In the genomic region with DNA sequence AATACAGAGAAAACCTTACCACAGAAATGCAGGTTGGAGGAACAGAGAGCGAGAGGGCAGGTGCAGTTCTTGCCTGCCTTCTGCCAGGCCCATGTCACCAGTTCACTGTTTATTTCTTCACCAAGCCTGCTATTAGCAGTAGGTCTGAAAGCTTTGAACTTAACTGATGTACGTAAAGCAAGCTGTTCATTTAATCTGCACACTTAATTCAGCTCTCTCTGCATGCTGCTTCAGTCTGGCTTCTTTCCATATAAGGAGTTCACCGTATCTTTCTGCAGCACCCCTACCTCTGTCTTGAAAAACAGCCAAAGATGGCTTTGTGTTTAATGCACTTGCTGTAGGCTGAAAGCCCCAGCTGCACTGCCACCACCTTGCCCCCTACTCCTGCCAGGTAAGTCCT, we compare ENCODE assay signal across 22 cellular contexts.
DNase-seq lines count a peak whose midpoint lies in the region; ATAC-seq and TF ChIP-seq lines count a peak whose summit lies in the region.
"Had no signal": no experiment of that assay in that cellular context is flagged by ENCODE, and none has a peak within 500 bp of the region (broad histone marks: within the 10 kb centered on the region; RNA-seq: fewer than 3 reads in every experiment).

No MANE protein-coding gene starts in this region.

- no peaks in the 10 kb centered on the region for H3K27me3 ChIP-seq in mesenchymal stem cell (ENCODE audit: control insufficient read depth in 1 of 2, insufficient read depth in 1 of 2, low read length in 2 of 2)
- H3K27me3 ChIP-seq: suprapubic skin, vagina had no signal

- no peaks in the 10 kb centered on the region for H3K79me1 ChIP-seq in mesenchymal stem cell (replicated peaks; ENCODE audit: low read length, poor library complexity, severe bottlenecking)

- no peaks in the 10 kb centered on the region for H3K4me1 ChIP-seq in mesenchymal stem cell (ENCODE audit: control insufficient read depth, insufficient read depth, low read depth, low read length)
- H3K4me1 ChIP-seq: HAP-1, suprapubic skin, vagina had no signal

- no peaks in the 10 kb centered on the region for H3K9me3 ChIP-seq in mesenchymal stem cell (ENCODE audit: control insufficient read depth, low read length)
- H3K9me3 ChIP-seq: HAP-1, suprapubic skin, vagina had no signal

- no peak overlapping the region for H3K14ac ChIP-seq in mesenchymal stem cell (ENCODE audit: low read length in 2 of 2)

- no peak overlapping the region for H3K4ac ChIP-seq in mesenchymal stem cell (ENCODE audit: low read depth in 1 of 2, low read length in 2 of 2)

- H3K4me2 ChIP-seq in mesenchymal stem cell (ENCODE audit: low read length, poor library complexity, severe bottlenecking) = no peak overlapping the region

- H3K27me3 Mint-ChIP-seq in brain = no peaks in the 10 kb centered on the region
- H3K27me3 Mint-ChIP-seq in activated T-helper 17 cell treated with anti-CD3 and anti-CD28 coated beads, Interleukin-2, amount 50 U/mL, for 72 hours = peaks cover 34% of the 10 kb centered on the region
- peaks cover 30% of the 10 kb centered on the region for H3K27me3 Mint-ChIP-seq in activated T-helper 2 cell treated with anti-CD3 and anti-CD28 coated beads, Interferon-gamma antibody, Interleukin-2, Interleukin-4, amounts not matched to agents 10 μg/mL and 5 μg/mL and 100 μg/mL, durations not matched to agents 14 hours and 24 hours and 36 hours (ENCODE audit: low read depth)

- TF ChIP-seq CTCF in brain (conservative IDR thresholded peaks at IDR 0.05) = no peak

- intact Hi-C loops in activated T-helper 2 cell treated with anti-CD3 and anti-CD28 coated beads, Interferon-gamma antibody, Interleukin-2, Interleukin-4, amounts not matched to agents 10 μg/mL and 5 μg/mL and 100 μg/mL, durations not matched to agents 14 hours and 24 hours and 36 hours (cut with micrococcal nuclease) = no loop called here

- ATAC-seq in activated T-helper 17 cell treated with anti-CD3 and anti-CD28 coated beads, Interleukin-2, amount 50 U/mL, for 72 hours (replicated peaks) = no peak
- ATAC-seq: activated naive CD4-positive, alpha-beta T cell treated with anti-CD3 and anti-CD28 coated beads, Interleukin-2, amount 50 U/mL, for 72 hours; left lobe of liver had no signal

- peaks cover 23% of the 10 kb centered on the region for H3K36me3 Mint-ChIP-seq in brain
- no peaks in the 10 kb centered on the region for H3K36me3 Mint-ChIP-seq in activated T-helper 17 cell treated with anti-CD3 and anti-CD28 coated beads, Interleukin-2, amount 50 U/mL, for 72 hours (ENCODE audit: low read depth)
- H3K36me3 Mint-ChIP-seq in activated T-helper 2 cell treated with anti-CD3 and anti-CD28 coated beads, Interferon-gamma antibody, Interleukin-2, Interleukin-4, amounts not matched to agents 10 μg/mL and 5 μg/mL and 100 μg/mL, durations not matched to agents 14 hours and 24 hours and 36 hours (ENCODE audit: low read depth) = no peaks in the 10 kb centered on the region
- H3K36me3 Mint-ChIP-seq: activated CD4-positive, alpha-beta memory T cell treated with anti-CD3 and anti-CD28 coated beads for 36 hours; activated naive CD4-positive, alpha-beta T cell treated with anti-CD3 and anti-CD28 coated beads, Interleukin-2, amount 50 U/mL, for 72 hours had no signal

- no peak overlapping the region for H2AK5ac ChIP-seq in mesenchymal stem cell (ENCODE audit: low read length, severe bottlenecking)

- H4K91ac ChIP-seq in mesenchymal stem cell (ENCODE audit: low read length) = no peak overlapping the region

- H2BK12ac ChIP-seq in mesenchymal stem cell (ENCODE audit: low read length in 2 of 2) = no peak overlapping the region

- H3K9me3 Mint-ChIP-seq in brain = peaks cover 0 to 3% (median 0%) of the 10 kb centered on the region in 5 experiments
- H3K9me3 Mint-ChIP-seq in activated T-helper 17 cell treated with anti-CD3 and anti-CD28 coated beads, Interleukin-2, amount 50 U/mL, for 72 hours = no peaks in the 10 kb centered on the region
- H3K9me3 Mint-ChIP-seq in activated T-helper 2 cell treated with anti-CD3 and anti-CD28 coated beads, Interferon-gamma antibody, Interleukin-2, Interleukin-4, amounts not matched to agents 10 μg/mL and 5 μg/mL and 100 μg/mL, durations not matched to agents 14 hours and 24 hours and 36 hours = no peaks in the 10 kb centered on the region
- H3K9me3 Mint-ChIP-seq: activated CD4-positive, alpha-beta memory T cell treated with anti-CD3 and anti-CD28 coated beads for 36 hours; activated naive CD4-positive, alpha-beta T cell treated with anti-CD3 and anti-CD28 coated beads, Interleukin-2, amount 50 U/mL, for 72 hours; activated T-cell treated with anti-CD3 and anti-CD28 coated beads, Interleukin-2, amount 50 U/mL, for 24 hours; T-helper 1 cell treated with Interleukin-12 subunit alpha and Interleukin-12 subunit beta and Interleukin-4 antibody, amounts not matched to agents 30 μg/mL and 1 μg/mL, for 36 hours had no signal

- no peak overlapping the region for H3K9ac ChIP-seq in mesenchymal stem cell (ENCODE audit: low read length)

- DNase-seq in COR-L47 (lab: John Stamatoyannopoulos, UW) = peak; percentile 88
- DNase-seq in NCI-H1105 treated with DMSO at 0.1 percent for 48 hours (lab: John Stamatoyannopoulos, UW) = peak; percentile 79
- peak; percentile 6 to 59 for DNase-seq in NCI-H446 (lab: John Stamatoyannopoulos, UW)
- DNase-seq in activated T-helper 2 cell treated with anti-CD3 and anti-CD28 coated beads, Interferon-gamma antibody, Interleukin-2, Interleukin-4, amounts not matched to agents 10 μg/mL and 5 μg/mL and 100 μg/mL, durations not matched to agents 14 hours and 24 hours and 36 hours (ENCODE audit: low spot score) = no peak
- DNase-seq in pons (ENCODE audit: low spot score) = no peak
- no peak for DNase-seq in mesenchymal stem cell
- DNase-seq: activated CD4-positive, alpha-beta memory T cell treated with anti-CD3 and anti-CD28 coated beads for 36 hours; activated T-cell treated with anti-CD3 and anti-CD28 coated beads, Interleukin-2, amount 50 U/mL, for 24 hours; C1 segment of cervical spinal cord; DND-41; effector memory CD4-positive, alpha-beta T cell; IMR-90; NCI-H226; SHP77 had no signal

- H3K18ac ChIP-seq in mesenchymal stem cell (ENCODE audit: low read depth in 1 of 2, low read length in 2 of 2) = no peak overlapping the region

- H3K23ac ChIP-seq in mesenchymal stem cell (ENCODE audit: low read length in 2 of 2) = no peak overlapping the region

- WGBS in mesenchymal stem cell = 62% methylated on average over 3 of the region's 3 CpGs

- H2BK120ac ChIP-seq in mesenchymal stem cell (ENCODE audit: low read depth, low read length) = no peak overlapping the region

- no peak overlapping the region for H2AFZ ChIP-seq in mesenchymal stem cell (ENCODE audit: low read depth, low read length)

- H3K27ac ChIP-seq in mesenchymal stem cell (ENCODE audit: low read length, poor library complexity, severe bottlenecking) = no peak overlapping the region
- H3K27ac ChIP-seq: suprapubic skin, vagina had no signal

- H3K4me3 ChIP-seq in mesenchymal stem cell (ENCODE audit: insufficient read depth in 1 of 2, low read depth in 1 of 2, low read length in 2 of 2) = no peak overlapping the region
- H3K4me3 ChIP-seq: HAP-1, suprapubic skin, vagina had no signal

- H3K27ac Mint-ChIP-seq in brain = peak overlapping the region; percentile 41 to 93 (median 69)
- H3K27ac Mint-ChIP-seq in activated T-helper 17 cell treated with anti-CD3 and anti-CD28 coated beads, Interleukin-2, amount 50 U/mL, for 72 hours = no peak overlapping the region
- H3K27ac Mint-ChIP-seq in activated T-helper 2 cell treated with anti-CD3 and anti-CD28 coated beads, Interferon-gamma antibody, Interleukin-2, Interleukin-4, amounts not matched to agents 10 μg/mL and 5 μg/mL and 100 μg/mL, durations not matched to agents 14 hours and 24 hours and 36 hours = no peak overlapping the region
- H3K27ac Mint-ChIP-seq: activated CD4-positive, alpha-beta memory T cell treated with anti-CD3 and anti-CD28 coated beads for 36 hours; activated naive CD4-positive, alpha-beta T cell treated with anti-CD3 and anti-CD28 coated beads, Interleukin-2, amount 50 U/mL, for 72 hours; activated T-cell treated with anti-CD3 and anti-CD28 coated beads, Interleukin-2, amount 50 U/mL, for 24 hours; T-helper 1 cell treated with Interleukin-12 subunit alpha and Interleukin-12 subunit beta and Interleukin-4 antibody, amounts not matched to agents 30 μg/mL and 1 μg/mL, for 36 hours had no signal

- no peak overlapping the region for H4K8ac ChIP-seq in mesenchymal stem cell (ENCODE audit: low read length)

- H3K4me1 Mint-ChIP-seq in brain = peaks cover 41% of the 10 kb centered on the region
- no peaks in the 10 kb centered on the region for H3K4me1 Mint-ChIP-seq in activated T-helper 17 cell treated with anti-CD3 and anti-CD28 coated beads, Interleukin-2, amount 50 U/mL, for 72 hours
- peaks cover 8% of the 10 kb centered on the region for H3K4me1 Mint-ChIP-seq in activated T-helper 2 cell treated with anti-CD3 and anti-CD28 coated beads, Interferon-gamma antibody, Interleukin-2, Interleukin-4, amounts not matched to agents 10 μg/mL and 5 μg/mL and 100 μg/mL, durations not matched to agents 14 hours and 24 hours and 36 hours (ENCODE audit: low read depth)

- H3K4me3 Mint-ChIP-seq in brain = peak overlapping the region in 3 of 5 experiments; percentile 39 to 53 (median 42)
- no peak overlapping the region for H3K4me3 Mint-ChIP-seq in activated T-helper 17 cell treated with anti-CD3 and anti-CD28 coated beads, Interleukin-2, amount 50 U/mL, for 72 hours
- H3K4me3 Mint-ChIP-seq in activated T-helper 2 cell treated with anti-CD3 and anti-CD28 coated beads, Interferon-gamma antibody, Interleukin-2, Interleukin-4, amounts not matched to agents 10 μg/mL and 5 μg/mL and 100 μg/mL, durations not matched to agents 14 hours and 24 hours and 36 hours (ENCODE audit: low read depth) = no peak overlapping the region
- H3K4me3 Mint-ChIP-seq: activated CD4-positive, alpha-beta memory T cell treated with anti-CD3 and anti-CD28 coated beads for 36 hours; activated T-cell treated with anti-CD3 and anti-CD28 coated beads, Interleukin-2, amount 50 U/mL, for 24 hours; T-helper 1 cell treated with Interleukin-12 subunit alpha and Interleukin-12 subunit beta and Interleukin-4 antibody, amounts not matched to agents 30 μg/mL and 1 μg/mL, for 36 hours had no signal

- H3K36me3 ChIP-seq in mesenchymal stem cell (ENCODE audit: control insufficient read depth in 1 of 2, insufficient read depth in 2 of 2, low read depth in 1 of 2, low read length in 2 of 2) = no peaks in the 10 kb centered on the region
- H3K36me3 ChIP-seq: HAP-1, suprapubic skin, vagina had no signal

- H2BK5ac ChIP-seq in mesenchymal stem cell (ENCODE audit: low read depth, low read length, poor library complexity, severe bottlenecking) = no peak overlapping the region

- no peak overlapping the region for H2BK15ac ChIP-seq in mesenchymal stem cell (ENCODE audit: low read depth, poor library complexity, severe bottlenecking)

Comparison
In these comparisons a context has a peak if more than half of its experiments do, and no peak if none do; other contexts are left out.
1. DNase-seq: peak in COR-L47 (single experiment), NCI-H1105 treated with DMSO at 0.1 percent for 48 hours (single experiment) and NCI-H446 (2 of 2); none in activated T-helper 2 cell treated with anti-CD3 and anti-CD28 coated beads, Interferon-gamma antibody, Interleukin-2, Interleukin-4, amounts not matched to agents 10 μg/mL and 5 μg/mL and 100 μg/mL, durations not matched to agents 14 hours and 24 hours and 36 hours (single experiment), pons (single experiment) and mesenchymal stem cell (single experiment).
2. H3K27ac Mint-ChIP-seq: peak in brain (5 of 5); none in activated T-helper 17 cell treated with anti-CD3 and anti-CD28 coated beads, Interleukin-2, amount 50 U/mL, for 72 hours (single experiment) and activated T-helper 2 cell treated with anti-CD3 and anti-CD28 coated beads, Interferon-gamma antibody, Interleukin-2, Interleukin-4, amounts not matched to agents 10 μg/mL and 5 μg/mL and 100 μg/mL, durations not matched to agents 14 hours and 24 hours and 36 hours (single experiment).
3. H3K4me3 Mint-ChIP-seq: peak in brain (3 of 5); none in activated T-helper 17 cell treated with anti-CD3 and anti-CD28 coated beads, Interleukin-2, amount 50 U/mL, for 72 hours (single experiment) and activated T-helper 2 cell treated with anti-CD3 and anti-CD28 coated beads, Interferon-gamma antibody, Interleukin-2, Interleukin-4, amounts not matched to agents 10 μg/mL and 5 μg/mL and 100 μg/mL, durations not matched to agents 14 hours and 24 hours and 36 hours (single experiment).